In genomic region chr3:45626096-45626887, GRCh38 we compare ENCODE assay signal across 23 cellular contexts.
"Had no signal": no experiment of that assay in that cellular context is flagged by ENCODE, and none has a peak within 500 bp of the region (broad histone marks: within the 10 kb centered on the region; RNA-seq: fewer than 3 reads in every experiment).

No MANE protein-coding gene starts in this region.

- H3K27me3 ChIP-seq: brain microvascular endothelial cell, hepatocyte, transverse colon had no signal

- DNase-seq: activated B cell treated with CpG ODN at 0.5 μM for 24 hours; activated CD4-positive, alpha-beta T cell treated with anti-CD3 and anti-CD28 coated beads for 48 hours; activated CD8-positive, alpha-beta memory T cell treated with anti-CD3 and anti-CD28 coated beads for 24 hours; activated naive CD8-positive, alpha-beta T cell treated with anti-CD3 and anti-CD28 coated beads, Interleukin-2, amount 10 ng/mL, durations not matched to agents 7 days and 5 days; anterior cingulate cortex; brain microvascular endothelial cell; cerebellar nuclear complex; dermis blood vessel endothelial cell; effector memory CD8-positive, alpha-beta T cell; left ventricle myocardium inferior; mesenchymal stem cell; nucleus accumbens; stimulated activated CD4-positive, alpha-beta T cell treated with anti-CD3 and anti-CD28 coated beads, Interleukin-4, amount 100 ng/mL, for 4 hours; stimulated activated CD8-positive, alpha-beta memory T cell treated with anti-CD3 and anti-CD28 coated beads, Interleukin-4, amount 100 ng/mL, for 48 hours; stimulated activated naive CD4-positive, alpha-beta T cell treated with Interleukin-2 at 50 U/mL for 16 hours; substantia nigra; T-helper 2 cell; transverse colon had no signal

- H3K9me3 Mint-ChIP-seq: activated B cell treated with CpG ODN at 0.5 μM for 24 hours; activated naive CD8-positive, alpha-beta T cell treated with anti-CD3 and anti-CD28 coated beads, Interleukin-2, amount 10 ng/mL, durations not matched to agents 7 days and 5 days; activated T-helper 1 cell treated with anti-CD3 and anti-CD28 coated beads, Interleukin-12 subunit alpha, Interleukin-12 subunit beta, Interleukin-2, Interleukin-4 antibody, amounts not matched to agents 30 ng/mL and 10 ng/mL and 1 ng/mL, durations not matched to agents 14 hours and 24 hours and 36 hours; effector memory CD8-positive, alpha-beta T cell; nephron had no signal

- H3K4me3 Mint-ChIP-seq: activated B cell treated with CpG ODN at 0.5 μM for 24 hours; activated naive CD8-positive, alpha-beta T cell treated with anti-CD3 and anti-CD28 coated beads, Interleukin-2, amount 10 ng/mL, durations not matched to agents 7 days and 5 days; activated T-helper 1 cell treated with anti-CD3 and anti-CD28 coated beads, Interleukin-12 subunit alpha, Interleukin-12 subunit beta, Interleukin-2, Interleukin-4 antibody, amounts not matched to agents 30 ng/mL and 10 ng/mL and 1 ng/mL, durations not matched to agents 14 hours and 24 hours and 36 hours; effector memory CD8-positive, alpha-beta T cell; nephron had no signal

- H3K36me3 ChIP-seq: brain microvascular endothelial cell, left ventricle myocardium inferior, transverse colon had no signal

- ATAC-seq: effector memory CD8-positive, alpha-beta T cell had no signal

- H3K9me3 ChIP-seq: left ventricle myocardium inferior, transverse colon had no signal

- H3K27me3 Mint-ChIP-seq: activated B cell treated with CpG ODN at 0.5 μM for 24 hours; activated naive CD8-positive, alpha-beta T cell treated with anti-CD3 and anti-CD28 coated beads, Interleukin-2, amount 10 ng/mL, durations not matched to agents 7 days and 5 days; effector memory CD8-positive, alpha-beta T cell had no signal

- H2AFZ ChIP-seq: hepatocyte had no signal

- H3K4me3 ChIP-seq: hepatocyte, left ventricle myocardium inferior, skin epidermis, transverse colon had no signal

- H3K27ac ChIP-seq: brain microvascular endothelial cell, epithelial cell of prostate, hepatocyte, left ventricle myocardium inferior, skin epidermis, transverse colon had no signal

- H3K27ac Mint-ChIP-seq: activated naive CD8-positive, alpha-beta T cell treated with anti-CD3 and anti-CD28 coated beads, Interleukin-2, amount 10 ng/mL, durations not matched to agents 7 days and 5 days; activated T-helper 1 cell treated with anti-CD3 and anti-CD28 coated beads, Interleukin-12 subunit alpha, Interleukin-12 subunit beta, Interleukin-2, Interleukin-4 antibody, amounts not matched to agents 30 ng/mL and 10 ng/mL and 1 ng/mL, durations not matched to agents 14 hours and 24 hours and 36 hours; nephron had no signal

- H3K4me2 ChIP-seq: hepatocyte had no signal
